In genomic region chr6:20922743-20923142, GRCh38 we compare ENCODE assay signal across 27 cellular contexts.
DNase-seq lines count a peak whose midpoint lies in the region; FAIRE-seq and TF ChIP-seq lines count a peak whose summit lies in the region.
"Had no signal": no experiment of that assay in that cellular context is flagged by ENCODE, and none has a peak within 500 bp of the region (broad histone marks: within the 10 kb centered on the region; RNA-seq: fewer than 3 reads in every experiment).

No MANE protein-coding gene starts in this region.

- no peaks in the 10 kb centered on the region for H3K36me3 ChIP-seq in Karpas-422 (ENCODE audit: insufficient read depth, low read length)
- H3K36me3 ChIP-seq in bronchial epithelial cell (ENCODE audit: control insufficient read depth, insufficient read depth, low read length): no peaks in the 10 kb centered on the region
- H3K36me3 ChIP-seq in mesendoderm (ENCODE audit: control insufficient read depth, insufficient read depth, low read length): no peaks in the 10 kb centered on the region
- H3K36me3 ChIP-seq: BLaER1 treated with 17β-estradiol and CSF1 and Interleukin-3, amounts not matched to agents 10 nM and 100 nM had no signal

- H2BK5ac ChIP-seq in mesendoderm (ENCODE audit: low read length): no peak overlapping the region

- no peak overlapping the region for H4K5ac ChIP-seq in mesendoderm (ENCODE audit: low read length)

- H3K27me3 Mint-ChIP-seq in endothelial cell (ENCODE audit: unreplicated experiment): no peaks in the 10 kb centered on the region
- H3K27me3 Mint-ChIP-seq: B cell; CD4-positive, alpha-beta memory T cell; CD4-positive, CD25-positive, alpha-beta regulatory T cell; CD8-positive, alpha-beta memory T cell had no signal

- H3K4me3 Mint-ChIP-seq in endothelial cell (ENCODE audit: unreplicated experiment): no peak overlapping the region
- H3K4me3 Mint-ChIP-seq: B cell; CD4-positive, alpha-beta memory T cell; CD4-positive, CD25-positive, alpha-beta regulatory T cell; CD8-positive, alpha-beta memory T cell had no signal

- no peaks in the 10 kb centered on the region for H3K79me2 ChIP-seq in Karpas-422 (ENCODE audit: low read length)
- no peaks in the 10 kb centered on the region for H3K79me2 ChIP-seq in mesendoderm (ENCODE audit: control insufficient read depth, insufficient read depth, low read length)

- H2AK5ac ChIP-seq in mesendoderm (ENCODE audit: low read length): no peak overlapping the region

- H3K9me3 Mint-ChIP-seq in endothelial cell (ENCODE audit: unreplicated experiment): no peaks in the 10 kb centered on the region
- H3K9me3 Mint-ChIP-seq: CD4-positive, alpha-beta memory T cell; CD8-positive, alpha-beta memory T cell had no signal

- no peak overlapping the region for H2BK15ac ChIP-seq in mesendoderm (replicated peaks; ENCODE audit: low read depth)

- H4K8ac ChIP-seq in mesendoderm (ENCODE audit: low read depth, low read length): no peak overlapping the region

- H3K9me3 ChIP-seq in Karpas-422 (ENCODE audit: low read length): no peaks in the 10 kb centered on the region
- H3K9me3 ChIP-seq: A549; BLaER1 treated with 17β-estradiol and CSF1 and Interleukin-3, amounts not matched to agents 10 nM and 100 nM had no signal

- no peak overlapping the region for H3K27ac Mint-ChIP-seq in endothelial cell (ENCODE audit: unreplicated experiment)
- H3K27ac Mint-ChIP-seq: B cell; CD4-positive, alpha-beta memory T cell; CD4-positive, CD25-positive, alpha-beta regulatory T cell; CD8-positive, alpha-beta memory T cell had no signal

- H3K27ac ChIP-seq in Karpas-422 (ENCODE audit: low read length) (no peak overlapping the region), mesendoderm (ENCODE audit: low read depth, low read length) (no peak overlapping the region)
- H3K27ac ChIP-seq: 22Rv1; A549; BLaER1 treated with 17β-estradiol and CSF1 and Interleukin-3, amounts not matched to agents 10 nM and 100 nM; C4-2B had no signal

- no peaks in the 10 kb centered on the region for H3K36me3 Mint-ChIP-seq in endothelial cell (ENCODE audit: low read depth, unreplicated experiment)

- peak; percentile 10 for DNase-seq in EH (ENCODE audit: low read depth)
- peak; percentile 32 for DNase-seq in HCEC 1CT
- peak; percentile 17 for DNase-seq in Karpas-422
- peak; percentile 6 for DNase-seq in bronchial epithelial cell (ENCODE audit: low read depth)
- no peak for DNase-seq in NCI-H2196 (lab: John Stamatoyannopoulos, UW; ENCODE audit: unreplicated experiment)
- DNase-seq in anterior cingulate cortex (lab: John Stamatoyannopoulos, UW): no peak
- no peak for DNase-seq in mesendoderm
- DNase-seq in endothelial cell (ENCODE audit: low spot score): no peak
- DNase-seq: AML-193; CD4-positive, alpha-beta memory T cell; CD4-positive, CD25-positive, alpha-beta regulatory T cell; CD8-positive, alpha-beta memory T cell; COR-L47; DMS 273 treated with DMSO at 0.1 percent for 48 hours; DMS153; DMS53; DMS79; DND-41; GDM1 had no signal

- H2BK120ac ChIP-seq in mesendoderm (ENCODE audit: low read depth, low read length): no peak overlapping the region

- no peak overlapping the region for H3K9ac ChIP-seq in Karpas-422 (ENCODE audit: low read length)
- no peak overlapping the region for H3K9ac ChIP-seq in mesendoderm (ENCODE audit: low read length)
- H3K9ac ChIP-seq: BLaER1 treated with 17β-estradiol and CSF1 and Interleukin-3, amounts not matched to agents 10 nM and 100 nM had no signal

- no peaks in the 10 kb centered on the region for H3K27me3 ChIP-seq in Karpas-422 (ENCODE audit: low read length)
- no peaks in the 10 kb centered on the region for H3K27me3 ChIP-seq in bronchial epithelial cell (ENCODE audit: control insufficient read depth, insufficient read depth, low read length)
- H3K27me3 ChIP-seq in mesendoderm (ENCODE audit: insufficient read depth, low read length, poor library complexity): no peaks in the 10 kb centered on the region
- H3K27me3 ChIP-seq: BLaER1 treated with 17β-estradiol and CSF1 and Interleukin-3, amounts not matched to agents 10 nM and 100 nM had no signal

- no peak for TF ChIP-seq CTCF in bronchial epithelial cell (IDR thresholded peaks at IDR 0.05; ENCODE audit: insufficient read depth, low read length, severe bottlenecking)
- no peak for TF ChIP-seq CTCF in endothelial cell (IDR thresholded peaks at IDR 0.05; ENCODE audit: unreplicated experiment)

- H3K4me3 ChIP-seq in Karpas-422 (ENCODE audit: low read length) (no peak overlapping the region), bronchial epithelial cell (ENCODE audit: low read depth, low read length) (no peak overlapping the region), mesendoderm (ENCODE audit: low read length) (no peak overlapping the region)
- H3K4me3 ChIP-seq: A549; BLaER1 treated with 17β-estradiol and CSF1 and Interleukin-3, amounts not matched to agents 10 nM and 100 nM; GM12878 had no signal

- no peak overlapping the region for H3K18ac ChIP-seq in mesendoderm (ENCODE audit: low read length)

- no peak for FAIRE-seq in bronchial epithelial cell (lab: Jason Lieb, UNC)
- FAIRE-seq: A549, GM12878, GM12892, GM18507 had no signal

- H3K56ac ChIP-seq in mesendoderm (ENCODE audit: low read length): no peak overlapping the region

- H3K79me1 ChIP-seq in mesendoderm (ENCODE audit: low read length): no peaks in the 10 kb centered on the region

- H3K4ac ChIP-seq in mesendoderm (ENCODE audit: low read depth, low read length): no peak overlapping the region

- H3K9me2 ChIP-seq in Karpas-422 (replicated peaks; ENCODE audit: insufficient read depth, low read length): no peaks in the 10 kb centered on the region

- H3K4me2 ChIP-seq in Karpas-422 (ENCODE audit: low read depth, low read length, poor library complexity, severe bottlenecking) (no peak overlapping the region), mesendoderm (ENCODE audit: low read length) (no peak overlapping the region)
- H3K4me2 ChIP-seq: A549; BLaER1 treated with 17β-estradiol and CSF1 and Interleukin-3, amounts not matched to agents 10 nM and 100 nM had no signal

- no peaks in the 10 kb centered on the region for H3K4me1 Mint-ChIP-seq in endothelial cell (ENCODE audit: unreplicated experiment)

- H3K4me1 ChIP-seq in Karpas-422 (ENCODE audit: low read length) (no peaks in the 10 kb centered on the region), mesendoderm (ENCODE audit: control insufficient read depth, low read depth, low read length) (no peaks in the 10 kb centered on the region)
- H3K4me1 ChIP-seq: BLaER1 treated with 17β-estradiol and CSF1 and Interleukin-3, amounts not matched to agents 10 nM and 100 nM had no signal

- no peak overlapping the region for H3K23ac ChIP-seq in mesendoderm (ENCODE audit: low read length)

- no peaks in the 10 kb centered on the region for H4K20me1 ChIP-seq in Karpas-422 (ENCODE audit: insufficient read depth, low read depth, low read length)
- H4K20me1 ChIP-seq: BLaER1 treated with 17β-estradiol and CSF1 and Interleukin-3, amounts not matched to agents 10 nM and 100 nM had no signal

- no peak overlapping the region for H2AFZ ChIP-seq in Karpas-422 (ENCODE audit: low read length)

Comparison
In these comparisons a context has a peak if more than half of its experiments do, and no peak if none do; other contexts are left out.
1. DNase-seq: peak in EH (single experiment), HCEC 1CT (single experiment), Karpas-422 (single experiment) and bronchial epithelial cell (single experiment); none in NCI-H2196 (single experiment), anterior cingulate cortex (0 of 58), mesendoderm (single experiment) and endothelial cell (single experiment).